In the genomic region with DNA sequence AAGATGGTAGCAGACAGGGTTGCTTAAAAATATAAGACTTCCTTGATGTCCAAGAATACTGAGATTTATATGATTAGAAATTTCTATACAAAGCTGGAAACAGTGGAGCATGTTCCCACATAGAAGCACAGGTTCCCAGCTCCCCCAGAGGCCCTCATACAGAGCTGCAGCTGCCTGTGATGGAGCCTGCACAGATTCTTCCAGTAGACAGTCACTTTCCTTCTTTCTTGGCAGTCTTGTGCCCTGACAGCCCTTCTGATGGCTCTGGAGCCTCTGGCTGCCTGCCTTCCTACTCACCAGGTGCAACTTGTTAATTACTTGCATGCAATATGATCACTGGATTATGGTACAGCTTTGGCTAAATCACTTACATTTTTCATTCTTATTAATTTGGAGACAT, we compare ENCODE assay signal across 15 cellular contexts.
DNase-seq lines count a peak whose midpoint lies in the region; ATAC-seq lines count a peak whose summit lies in the region.
"Had no signal": no experiment of that assay in that cellular context is flagged by ENCODE, and none has a peak within 500 bp of the region (broad histone marks: within the 10 kb centered on the region; RNA-seq: fewer than 3 reads in every experiment).

No MANE protein-coding gene starts in this region.

- no peak for ATAC-seq in GM21528 (IDR thresholded peaks at IDR 0.05; ENCODE audit: low FRiP score, unreplicated experiment)

- DNase-seq in NCI-H524 (lab: John Stamatoyannopoulos, UW) (peak; percentile 9 to 73), NCI-H524 treated with DMSO at 0.1 percent for 48 hours (lab: John Stamatoyannopoulos, UW) (no peak), NCI-H446 treated with DMSO at 0.1 percent for 48 hours (lab: John Stamatoyannopoulos, UW) (peak; percentile 80), ecto neural progenitor cell (ENCODE audit: low spot score) (peak; percentile 31), NK-92 (lab: John Stamatoyannopoulos, UW; ENCODE audit: unreplicated experiment) (no peak), DMS53 (lab: John Stamatoyannopoulos, UW) (no peak)
- DNase-seq in NK-92 treated with Interleukin-12 subunit alpha and Interleukin-12 subunit beta, amount 100 ng/mL, for 24 hours (lab: John Stamatoyannopoulos, UW) = no peak
- DNase-seq: 8988T, COR-L47, DMS79 treated with DMSO at 0.1 percent for 48 hours, GDM1, KG1, NCI-H1048, NCI-H187 treated with DMSO at 0.1 percent for 48 hours had no signal

Comparison
In these comparisons a context has a peak if more than half of its experiments do, and no peak if none do; other contexts are left out.
1. DNase-seq: peak in NCI-H524 (2 of 2), NCI-H446 treated with DMSO at 0.1 percent for 48 hours (single experiment) and ecto neural progenitor cell (single experiment); none in NCI-H524 treated with DMSO at 0.1 percent for 48 hours (single experiment), NK-92 treated with Interleukin-12 subunit alpha and Interleukin-12 subunit beta, amount 100 ng/mL, for 24 hours (single experiment), NK-92 (single experiment) and DMS53 (single experiment).